ENCODE assay signal across 7 cellular contexts in genomic region chr6:128395596-128395995, GRCh38.
"Had no signal": no experiment of that assay in that cellular context is flagged by ENCODE, and none has a peak within 500 bp of the region (broad histone marks: within the 10 kb centered on the region; RNA-seq: fewer than 3 reads in every experiment).

No MANE protein-coding gene starts in this region.

- H3K4me2 ChIP-seq: GM23338 had no signal

- DNase-seq: H9, HCEC 1CT, IMR-90 had no signal

- H3K27ac Mint-ChIP-seq: GM23338, H9 had no signal

- H2AFZ ChIP-seq: GM23338 had no signal

- FAIRE-seq: H1, H54 had no signal

- H3K9me3 Mint-ChIP-seq: GM23338, H9 had no signal

- H3K4me3 ChIP-seq: GM23338 had no signal

- H3K27ac ChIP-seq: HL-60 had no signal

- ATAC-seq: GM23338 had no signal

- H3K4me3 Mint-ChIP-seq: GM23338, H9 had no signal
